ENCODE assay signal across 10 cellular contexts in the genomic region with DNA sequence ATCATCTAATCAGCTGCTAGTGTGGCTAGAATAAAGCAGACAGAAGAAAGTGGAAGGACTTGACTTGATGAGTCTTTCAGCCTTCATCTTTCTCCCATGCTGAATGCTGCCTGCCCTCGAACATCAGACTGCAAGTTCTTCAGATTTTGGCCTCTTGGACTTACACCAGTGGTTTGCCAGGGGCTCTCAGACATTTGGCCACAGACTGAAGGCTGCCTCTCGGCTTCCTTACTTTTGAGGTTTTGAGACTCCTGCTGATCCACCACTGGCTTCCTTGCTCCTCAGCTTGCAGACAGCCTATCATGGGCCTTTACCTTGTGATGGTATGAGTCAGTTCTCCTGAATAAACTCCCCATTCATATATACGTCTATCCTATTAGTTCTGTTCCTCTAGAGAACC. TPM values are rescaled to one million over a fixed set of nuclear protein-coding genes. Genes with fewer than 3 reads are reported as not detected.
"Had no signal": no experiment of that assay in that cellular context is flagged by ENCODE, and none has a peak within 500 bp of the region (broad histone marks: within the 10 kb centered on the region; RNA-seq: fewer than 3 reads in every experiment).

No MANE protein-coding gene starts in this region.

- H3K9ac ChIP-seq: GM23248 had no signal

- H3K4me1 ChIP-seq: HAP-1 had no signal

- H3K4me2 ChIP-seq: GM23338 had no signal

- ATAC-seq: GM23338, HCT116 had no signal

- H3K4me3 ChIP-seq: GM23248, GM23338, HAP-1 had no signal

- H3K27ac ChIP-seq: GM23248 had no signal

- H3K36me3 ChIP-seq: HAP-1 had no signal

- H3K4me3 Mint-ChIP-seq: GM23338, H9, HFFc6 had no signal

- H3K4me1 Mint-ChIP-seq: GM23338, H9 had no signal

- H3K9me3 ChIP-seq: HAP-1 had no signal

- H2AFZ ChIP-seq: GM23248, GM23338 had no signal

- DNase-seq: GM23248, GOT3, H7, H9, HCEC 1CT, HFFc6 had no signal

- H3K27ac Mint-ChIP-seq: GM23338, H9, HFFc6 had no signal

RNA-seq across cellular contexts. Expression of gene PLPP4, which starts 26.0 kb away (rescaled TPM):
- total RNA-seq: H1, H9 had no signal
